In genomic region chr19:47547175-47547574, GRCh38 we compare ENCODE assay signal across 33 cellular contexts. TPM values are rescaled to one million over a fixed set of nuclear protein-coding genes. Genes with fewer than 3 reads are reported as not detected.
"Had no signal": no experiment of that assay in that cellular context is flagged by ENCODE, and none has a peak within 500 bp of the region (broad histone marks: within the 10 kb centered on the region; RNA-seq: fewer than 3 reads in every experiment).

No MANE protein-coding gene starts in this region.

- H3K27ac Mint-ChIP-seq: activated B cell treated with CpG ODN at 0.5 μM for 24 hours; activated CD8-positive, alpha-beta T cell treated with anti-CD3 and anti-CD28 coated beads for 36 hours; activated naive CD8-positive, alpha-beta T cell; activated T-helper 17 cell treated with anti-CD3 and anti-CD28 coated beads, Interleukin-2, amount 50 U/mL, for 72 hours; effector memory CD8-positive, alpha-beta T cell; T-cell; T-helper 1 cell treated with Interleukin-12 subunit alpha and Interleukin-12 subunit beta and Interleukin-4 antibody, amounts not matched to agents 30 μg/mL and 1 μg/mL, for 36 hours had no signal

- DNase-seq: activated B cell treated with CpG ODN at 0.5 μM for 24 hours; activated CD4-positive, alpha-beta T cell treated with anti-CD3 and anti-CD28 coated beads for 48 hours; activated CD4-positive, alpha-beta T cell treated with anti-CD3 and anti-CD28 coated beads, Interleukin-2, amount 50 U/mL, for 1 hour; activated CD4-positive, alpha-beta T cell treated with anti-CD3 and anti-CD28 coated beads, Interleukin-2, amount 50 U/mL, for 48 hours; activated CD8-positive, alpha-beta memory T cell treated with anti-CD3 and anti-CD28 coated beads for 24 hours; activated CD8-positive, alpha-beta T cell treated with anti-CD3 and anti-CD28 coated beads for 36 hours; activated effector memory CD4-positive, alpha-beta T cell treated with Interleukin-2 at 50 U/mL for 16 hours; activated gamma-delta T cell treated with Interleukin-2 at 50 U/mL for 16 hours; activated naive CD4-positive, alpha-beta T cell treated with anti-CD3 and anti-CD28 coated beads, Interleukin-2, amount 50 U/mL, for 16 hours; activated naive CD4-positive, alpha-beta T cell treated with Interleukin-2 at 50 U/mL for 16 hours; activated T-cell treated with anti-CD3 and anti-CD28 coated beads, Interleukin-2, amount 50 U/mL, for 4 hours; amniotic stem cell; anterior cingulate cortex; brain microvascular endothelial cell; dermis blood vessel endothelial cell; effector CD4-positive, alpha-beta T cell; effector memory CD8-positive, alpha-beta T cell; erythroblast; gastrocnemius medialis; glutamatergic neuron; T-cell; T1000 had no signal

- H3K4me1 ChIP-seq: foreskin keratinocyte, gastrocnemius medialis had no signal

- H3K9me3 Mint-ChIP-seq: activated B cell treated with CpG ODN at 0.5 μM for 24 hours; activated CD8-positive, alpha-beta T cell treated with anti-CD3 and anti-CD28 coated beads for 36 hours; activated T-cell treated with anti-CD3 and anti-CD28 coated beads, Interleukin-2, amount 50 U/mL, for 4 hours; activated T-helper 17 cell treated with anti-CD3 and anti-CD28 coated beads, Interleukin-2, amount 50 U/mL, for 72 hours; central memory CD8-positive, alpha-beta T cell; effector memory CD8-positive, alpha-beta T cell; T-cell; T-helper 1 cell treated with Interleukin-12 subunit alpha and Interleukin-12 subunit beta and Interleukin-4 antibody, amounts not matched to agents 30 μg/mL and 1 μg/mL, for 36 hours had no signal

- H3K4me1 Mint-ChIP-seq: activated T-helper 17 cell treated with anti-CD3 and anti-CD28 coated beads, Interleukin-2, amount 50 U/mL, for 72 hours had no signal

- H3K4me3 Mint-ChIP-seq: activated B cell treated with CpG ODN at 0.5 μM for 24 hours; activated CD8-positive, alpha-beta T cell treated with anti-CD3 and anti-CD28 coated beads for 36 hours; activated naive CD8-positive, alpha-beta T cell; activated T-cell treated with anti-CD3 and anti-CD28 coated beads, Interleukin-2, amount 50 U/mL, for 4 hours; activated T-helper 17 cell treated with anti-CD3 and anti-CD28 coated beads, Interleukin-2, amount 50 U/mL, for 72 hours; central memory CD8-positive, alpha-beta T cell; effector memory CD8-positive, alpha-beta T cell; T-cell; T-helper 1 cell treated with Interleukin-12 subunit alpha and Interleukin-12 subunit beta and Interleukin-4 antibody, amounts not matched to agents 30 μg/mL and 1 μg/mL, for 36 hours had no signal

- H3K9me3 ChIP-seq: esophagus muscularis mucosa, gastrocnemius medialis had no signal

- H3K27me3 Mint-ChIP-seq: effector memory CD8-positive, alpha-beta T cell had no signal

- H3K27ac ChIP-seq: brain microvascular endothelial cell, coronary artery, esophagus muscularis mucosa, foreskin keratinocyte, gastrocnemius medialis, WERI-Rb-1 had no signal

- H3K36me3 Mint-ChIP-seq: activated naive CD8-positive, alpha-beta T cell; T-cell had no signal

- ATAC-seq: activated CD4-positive, CD25-positive, alpha-beta regulatory T cell treated with anti-CD3 and anti-CD28 coated beads, Interleukin-2, amount 50 U/mL, for 24 hours; activated CD8-positive, alpha-beta T cell treated with anti-CD3 and anti-CD28 coated beads for 36 hours; activated T-cell treated with anti-CD3 and anti-CD28 coated beads, Interleukin-2, amount 50 U/mL, for 4 hours; activated T-helper 17 cell treated with anti-CD3 and anti-CD28 coated beads, Interleukin-2, amount 50 U/mL, for 72 hours; effector memory CD8-positive, alpha-beta T cell; foreskin keratinocyte; gastrocnemius medialis; T-cell had no signal

- H3K36me3 ChIP-seq: brain microvascular endothelial cell, esophagus muscularis mucosa, gastrocnemius medialis, WERI-Rb-1 had no signal

- H3K4me3 ChIP-seq: coronary artery, esophagus muscularis mucosa, gastrocnemius medialis had no signal

RNA-seq across cellular contexts. Expression of gene ZNF541, which starts 25.8 kb away (rescaled TPM):
- total RNA-seq: activated B cell treated with CpG ODN at 0.5 μM for 24 hours, astrocyte, bronchial epithelial cell, foreskin keratinocyte, gastrocnemius medialis had no signal
- polyA plus RNA-seq: foreskin keratinocyte had no signal
